22 cellular contexts compared by ENCODE assay signal in genomic region chr5:159343295-159344094, GRCh38. TPM values are rescaled to one million over a fixed set of nuclear protein-coding genes. Genes with fewer than 3 reads are reported as not detected.
DNase-seq lines count a peak whose midpoint lies in the region; ATAC-seq and TF ChIP-seq lines count a peak whose summit lies in the region.
"Had no signal": no experiment of that assay in that cellular context is flagged by ENCODE, and none has a peak within 500 bp of the region (broad histone marks: within the 10 kb centered on the region; RNA-seq: fewer than 3 reads in every experiment).

No MANE protein-coding gene starts in this region.

- peaks cover 43% of the 10 kb centered on the region for H3K4me1 Mint-ChIP-seq in activated CD8-positive, alpha-beta T cell treated with anti-CD3 and anti-CD28 coated beads, Interleukin-2, amount 10 ng/mL, durations not matched to agents 7 days and 5 days (ENCODE audit: low read depth)
- peaks cover 8 to 14% (median 14%) of the 10 kb centered on the region in 3 donors for H3K4me1 Mint-ChIP-seq in naive B cell

- H3K27ac ChIP-seq in MM.1S (ENCODE audit: low read length): no peak overlapping the region
- H3K27ac ChIP-seq: stomach had no signal

- no peaks in the 10 kb centered on the region for H3K27me3 ChIP-seq in MM.1S (replicated peaks; ENCODE audit: insufficient read depth, low read length)
- H3K27me3 ChIP-seq: stomach had no signal

- H3K9me2 ChIP-seq in MM.1S (replicated peaks; ENCODE audit: insufficient read depth, low read length): no peaks in the 10 kb centered on the region

- H3K4me3 ChIP-seq in MM.1S (ENCODE audit: low read length): no peak overlapping the region
- H3K4me3 ChIP-seq: mucosa of descending colon, stomach had no signal

- H2AFZ ChIP-seq in MM.1S (ENCODE audit: low read length): no peak overlapping the region

- no peaks in the 10 kb centered on the region for H3K36me3 ChIP-seq in MM.1S (replicated peaks; ENCODE audit: insufficient read depth, low read length)
- H3K36me3 ChIP-seq: stomach had no signal

- DNase-seq in NOMO-1 treated with DMSO at 0.1 percent for 48 hours (lab: John Stamatoyannopoulos, UW; ENCODE audit: unreplicated experiment): peak; percentile 89
- no peak for DNase-seq in NOMO-1 treated with dmso at 0.1 percent for 144 hours (lab: John Stamatoyannopoulos, UW; ENCODE audit: unreplicated experiment)
- DNase-seq in MM.1S: peak; percentile 44
- no peak for DNase-seq in activated CD8-positive, alpha-beta T cell treated with anti-CD3 and anti-CD28 coated beads, Interleukin-2, amount 10 ng/mL, durations not matched to agents 7 days and 5 days
- DNase-seq in naive B cell: peak; percentile 17
- no peak for DNase-seq in OCI-M2 (lab: John Stamatoyannopoulos, UW; ENCODE audit: unreplicated experiment)
- DNase-seq in NCI-H1417 (lab: John Stamatoyannopoulos, UW): no peak
- no peak for DNase-seq in left colon
- DNase-seq: activated CD4-positive, alpha-beta T cell treated with anti-CD3 and anti-CD28 coated beads, Interleukin-2, amount 50 U/mL, for 4 hours; activated T-cell treated with anti-CD3 and anti-CD28 coated beads, Interleukin-2, amount 50 U/mL, for 72 hours; C1 segment of cervical spinal cord; H9; mucosa of descending colon; NCI-H2107; NCI-H524 treated with DMSO at 0.1 percent for 48 hours; occipital lobe; right cardiac atrium; stomach had no signal

- no peak overlapping the region for H3K4me3 Mint-ChIP-seq in activated CD8-positive, alpha-beta T cell treated with anti-CD3 and anti-CD28 coated beads, Interleukin-2, amount 10 ng/mL, durations not matched to agents 7 days and 5 days
- peak overlapping the region in 1 of 8 donors; percentile 22 for H3K4me3 Mint-ChIP-seq in naive B cell
- H3K4me3 Mint-ChIP-seq: activated T-cell treated with anti-CD3 and anti-CD28 coated beads, Interleukin-2, amount 50 U/mL, for 72 hours; H9 had no signal

- H4K20me1 ChIP-seq in MM.1S (ENCODE audit: insufficient read depth, low read length): no peaks in the 10 kb centered on the region

- H3F3A ChIP-seq in MM.1S (ENCODE audit: insufficient read depth, low read length): peaks cover 20% of the 10 kb centered on the region

- peaks cover 12% of the 10 kb centered on the region for H3K9me3 Mint-ChIP-seq in activated CD8-positive, alpha-beta T cell treated with anti-CD3 and anti-CD28 coated beads, Interleukin-2, amount 10 ng/mL, durations not matched to agents 7 days and 5 days (ENCODE audit: insufficient read depth)
- H3K9me3 Mint-ChIP-seq in naive B cell: peaks cover 0 to 16% (median 10%) of the 10 kb centered on the region in 7 donors

- CTCF ChIA-PET in activated CD8-positive, alpha-beta T cell treated with anti-CD3 and anti-CD28 coated beads, Interleukin-2, amount 10 ng/mL, durations not matched to agents 7 days and 5 days (lab: Charles Lee): interaction anchor here (1.6 kb wide), 1 partner anchor 11 kb away, joined by 4 read pairs; no protein-coding TSS in a partner anchor

- H3K4me1 ChIP-seq in MM.1S (ENCODE audit: low read length): peaks cover 66% of the 10 kb centered on the region
- H3K4me1 ChIP-seq: stomach had no signal

- intact Hi-C loops in left colon (cut with DNase I, micrococcal nuclease): no loop called here

- H3K9ac ChIP-seq in MM.1S (ENCODE audit: low read length): no peak overlapping the region

- peaks cover 20% of the 10 kb centered on the region for H3K36me3 Mint-ChIP-seq in activated CD8-positive, alpha-beta T cell treated with anti-CD3 and anti-CD28 coated beads, Interleukin-2, amount 10 ng/mL, durations not matched to agents 7 days and 5 days (ENCODE audit: low read depth)
- H3K36me3 Mint-ChIP-seq in naive B cell: peaks cover 8 to 23% of the 10 kb centered on the region in 2 donors

- POLR2A ChIA-PET in activated CD8-positive, alpha-beta T cell treated with anti-CD3 and anti-CD28 coated beads, Interleukin-2, amount 10 ng/mL, durations not matched to agents 7 days and 5 days (lab: Charles Lee): interaction anchor here (0.7 kb wide), 1 partner anchor 18 kb away, joined by 4 read pairs; no protein-coding TSS in a partner anchor

- H3K79me2 ChIP-seq in MM.1S (ENCODE audit: low read length): no peaks in the 10 kb centered on the region

- H3K9me3 ChIP-seq in MM.1S (replicated peaks; ENCODE audit: insufficient read depth, low read length): no peaks in the 10 kb centered on the region
- H3K9me3 ChIP-seq: mucosa of descending colon had no signal

- H3K4me2 ChIP-seq in MM.1S (ENCODE audit: low read depth, low read length): no peak overlapping the region

- no peak for ATAC-seq in activated CD8-positive, alpha-beta T cell treated with anti-CD3 and anti-CD28 coated beads, Interleukin-2, amount 10 ng/mL, durations not matched to agents 7 days and 5 days
- ATAC-seq in naive B cell (ENCODE audit: low read depth in 2 of 2): peak; percentile 53 to 74
- ATAC-seq in left colon: no peak
- ATAC-seq: left lobe of liver, mucosa of descending colon, right cardiac atrium had no signal

- H3K27me3 Mint-ChIP-seq in activated CD8-positive, alpha-beta T cell treated with anti-CD3 and anti-CD28 coated beads, Interleukin-2, amount 10 ng/mL, durations not matched to agents 7 days and 5 days (ENCODE audit: low read depth): peaks cover 10% of the 10 kb centered on the region
- H3K27me3 Mint-ChIP-seq in naive B cell: no peaks in the 10 kb centered on the region

- peak overlapping the region; percentile 36 for H3K27ac Mint-ChIP-seq in activated CD8-positive, alpha-beta T cell treated with anti-CD3 and anti-CD28 coated beads, Interleukin-2, amount 10 ng/mL, durations not matched to agents 7 days and 5 days
- peak overlapping the region in 2 of 6 donors; percentile 31 to 71 for H3K27ac Mint-ChIP-seq in naive B cell
- H3K27ac Mint-ChIP-seq: activated T-cell treated with anti-CD3 and anti-CD28 coated beads, Interleukin-2, amount 50 U/mL, for 72 hours; H9 had no signal

- no peak for TF ChIP-seq CTCF in MM.1S (IDR thresholded peaks at IDR 0.05; ENCODE audit: low read length)

RNA-seq across cellular contexts. Expression of gene IL12B, which starts 13.2 kb away (rescaled TPM):
- total RNA-seq in activated CD8-positive, alpha-beta T cell treated with anti-CD3 and anti-CD28 coated beads, Interleukin-2, amount 10 ng/mL, durations not matched to agents 7 days and 5 days: not detected
- not detected for polyA plus RNA-seq in naive B cell (ENCODE audit: low read depth in 6 of 6)
- not detected for total RNA-seq in left colon
- total RNA-seq: A172; activated T-cell treated with anti-CD3 and anti-CD28 coated beads, Interleukin-2, amount 50 U/mL, for 72 hours; fibroblast of lung; H9; left lobe of liver; mucosa of descending colon; occipital lobe; right cardiac atrium; stomach; urinary bladder had no signal
- polyA plus RNA-seq: fibroblast of lung, right cardiac atrium, urinary bladder had no signal

Comparison
In these comparisons a context has a peak if more than half of its experiments do, and no peak if none do; other contexts are left out.
1. DNase-seq: peak in NOMO-1 treated with DMSO at 0.1 percent for 48 hours (single experiment), MM.1S (single experiment) and naive B cell (single experiment); none in NOMO-1 treated with dmso at 0.1 percent for 144 hours (single experiment), activated CD8-positive, alpha-beta T cell treated with anti-CD3 and anti-CD28 coated beads, Interleukin-2, amount 10 ng/mL, durations not matched to agents 7 days and 5 days (single experiment), OCI-M2 (single experiment), NCI-H1417 (0 of 3) and left colon (0 of 2).
2. ATAC-seq: peak in naive B cell (2 of 2); none in activated CD8-positive, alpha-beta T cell treated with anti-CD3 and anti-CD28 coated beads, Interleukin-2, amount 10 ng/mL, durations not matched to agents 7 days and 5 days (single experiment) and left colon (single experiment).